ENCODE assay signal across 13 cellular contexts in the genomic region with DNA sequence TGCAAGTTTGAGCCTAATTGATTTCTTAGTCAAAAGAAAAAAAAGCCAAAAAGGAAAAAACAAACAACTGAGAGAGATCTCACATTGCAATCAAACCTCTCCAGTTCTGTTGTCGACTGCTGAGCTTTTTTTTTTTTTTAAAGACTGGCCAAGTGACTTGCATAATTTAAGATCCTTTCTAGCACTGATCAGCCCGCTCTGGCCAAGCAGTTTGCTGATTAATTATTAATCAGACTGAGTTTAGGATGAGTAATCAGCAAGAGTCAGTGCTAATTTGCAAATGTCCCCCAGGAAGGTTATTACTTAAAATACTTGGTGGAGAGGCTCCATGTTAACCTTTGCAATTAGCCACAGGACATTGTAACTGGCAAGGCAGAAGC. TPM values are rescaled to one million over a fixed set of nuclear protein-coding genes. Genes with fewer than 3 reads are reported as not detected.
DNase-seq lines count a peak whose midpoint lies in the region; ATAC-seq, FAIRE-seq and TF ChIP-seq lines count a peak whose summit lies in the region.
"Had no signal": no experiment of that assay in that cellular context is flagged by ENCODE, and none has a peak within 500 bp of the region (broad histone marks: within the 10 kb centered on the region; RNA-seq: fewer than 3 reads in every experiment).

No MANE protein-coding gene starts in this region.

- no peaks in the 10 kb centered on the region for H3K36me3 ChIP-seq in liver (ENCODE audit: control insufficient read depth in 4 of 4, insufficient read depth in 3 of 4, low read depth in 1 of 4, low read length in 3 of 4)
- no peaks in the 10 kb centered on the region for H3K36me3 ChIP-seq in HepG2 (replicated peaks in 1 of 2; ENCODE audit: control insufficient read depth in 1 of 2, insufficient read depth in 2 of 2, low read length in 2 of 2)
- H3K36me3 ChIP-seq in brain microvascular endothelial cell (replicated peaks) = no peaks in the 10 kb centered on the region
- H3K36me3 ChIP-seq in esophagus muscularis mucosa = no peaks in the 10 kb centered on the region
- H3K36me3 ChIP-seq in osteoblast (ENCODE audit: insufficient read depth, low read length) = no peaks in the 10 kb centered on the region
- H3K36me3 ChIP-seq in stomach = no peaks in the 10 kb centered on the region

- no peak for DNase-seq in HepG2 (ENCODE audit: low spot score)
- peak; percentile 42 for DNase-seq in astrocyte of the hippocampus (ENCODE audit: low read depth, low spot score)
- DNase-seq in brain microvascular endothelial cell = no peak
- no peak for DNase-seq in esophagus muscularis mucosa (ENCODE audit: extremely low spot score)
- DNase-seq in osteoblast (ENCODE audit: insufficient read length, low spot score, missing footprints) = no peak
- no peak for DNase-seq in stomach
- DNase-seq: activated CD4-positive, alpha-beta T cell treated with anti-CD3 and anti-CD28 coated beads for 1 hour; H9; NCI-H226; stimulated activated CD4-positive, alpha-beta T cell treated with anti-CD3 and anti-CD28 coated beads, Interleukin-15, amount 100 ng/mL, for 24 hours had no signal

- H4K20me1 ChIP-seq in HepG2 (ENCODE audit: insufficient read depth, low read length) (no peaks in the 10 kb centered on the region), osteoblast (ENCODE audit: insufficient read depth, low read length) (no peaks in the 10 kb centered on the region)

- H3K9ac ChIP-seq in liver (ENCODE audit: low read depth in 1 of 2, low read length in 2 of 2) (no peak overlapping the region), HepG2 (ENCODE audit: insufficient read depth, low read depth, low read length) (no peak overlapping the region)

- H3K79me2 ChIP-seq in HepG2 (ENCODE audit: insufficient read depth, low read length) (no peaks in the 10 kb centered on the region), osteoblast (ENCODE audit: insufficient read depth, low read length) (no peaks in the 10 kb centered on the region)

- H3K27me3 ChIP-seq in liver (ENCODE audit: control insufficient read depth in 4 of 4, insufficient read depth in 4 of 4, low read length in 3 of 4) (no peaks in the 10 kb centered on the region), HepG2 (ENCODE audit: control insufficient read depth in 1 of 2, insufficient read depth in 2 of 2, low read length in 2 of 2) (peaks cover 0 to 2% of the 10 kb centered on the region in 2 experiments; a peak in 1 of 5 replicates), brain microvascular endothelial cell (replicated peaks) (no peaks in the 10 kb centered on the region), esophagus muscularis mucosa (no peaks in the 10 kb centered on the region), osteoblast (ENCODE audit: insufficient read depth, low read length) (no peaks in the 10 kb centered on the region), stomach (peaks cover 0 to 4% (median 0%) of the 10 kb centered on the region in 3 donors)

- H3K4me2 ChIP-seq in HepG2 (ENCODE audit: low read depth, low read length) (no peak overlapping the region), osteoblast (ENCODE audit: insufficient read depth, low read length) (no peak overlapping the region)

- intact Hi-C loops in HepG2 (cut with micrococcal nuclease; ENCODE audit: unreplicated experiment) = no loop called here
- intact Hi-C loops in esophagus muscularis mucosa (cut with DNase I) = no loop called here
- intact Hi-C loops in stomach (cut with DNase I; ENCODE audit: low total_unique reads) = no loop called here

- in situ Hi-C loops in HepG2 (cut with HindIII; ENCODE audit: extremely low pct_ligation_motif_present, low pct_unique_long_range_greater_than_20kb) = no loop called here
- in situ Hi-C loops in brain microvascular endothelial cell (cut with HindIII; ENCODE audit: low pct_ligation_motif_present, low sequenced_read_pairs) = no loop called here

- FAIRE-seq in HepG2 (lab: Jason Lieb, UNC) = no peak

- CTCF ChIA-PET in HepG2 (lab: Yijun Ruan, JAX; ENCODE audit: low intra/inter-chr PET ratio, low total read pairs) = no interaction called here

- H2AFZ ChIP-seq in HepG2 (ENCODE audit: low read length) (no peak overlapping the region), osteoblast (ENCODE audit: low read length) (no peak overlapping the region)

- no peak for ATAC-seq in HepG2
- ATAC-seq in HG03064 (IDR thresholded peaks at IDR 0.05; ENCODE audit: low read depth, unreplicated experiment) = peak; percentile 55

- no peak for TF ChIP-seq RAD21 in liver (IDR thresholded peaks at IDR 0.05)
- no peak for TF ChIP-seq RAD21 in HepG2 (CRISPR knock-in tag; IDR thresholded peaks at IDR 0.05)

- TF ChIP-seq CTCF in liver (IDR thresholded peaks at IDR 0.05; ENCODE audit: low read depth, low read length, missing input control) (no peak), HepG2 (CRISPR knock-in tag; IDR thresholded peaks at IDR 0.05) (no peak), brain microvascular endothelial cell (IDR thresholded peaks at IDR 0.05; ENCODE audit: low read depth, low read length, missing control alignments) (no peak), esophagus muscularis mucosa (IDR thresholded peaks at IDR 0.05) (no peak), osteoblast (IDR thresholded peaks at IDR 0.05; ENCODE audit: extremely low read depth, low read depth, low read length) (no peak), stomach (IDR thresholded peaks at IDR 0.05) (no peak)

- TF ChIP-seq EP300 in HepG2 (IDR thresholded peaks at IDR 0.05; ENCODE audit: low read depth in 2 of 2, low read length in 2 of 2) = no peak
- TF ChIP-seq EP300 in HepG2 (CRISPR knock-in tag; IDR thresholded peaks at IDR 0.05; ENCODE audit: borderline replicate concordance) = no peak
- TF ChIP-seq EP300 in esophagus muscularis mucosa (IDR thresholded peaks at IDR 0.05) = no peak
- TF ChIP-seq EP300 in stomach (IDR thresholded peaks at IDR 0.05) = no peak

- WGBS in liver = 8% methylated on average over 2 of the region's 2 CpGs
- WGBS in HepG2 (ENCODE audit: low lambda C conversion rate) = 0% methylated on average over 2 of the region's 2 CpGs
- WGBS in esophagus muscularis mucosa = 26% methylated on average over 2 of the region's 2 CpGs
- WGBS in stomach, 5 donors = 6 to 11% (median 9%) methylated on average over 2 of the region's 2 CpGs

- H3K27ac ChIP-seq in liver (ENCODE audit: low read depth in 1 of 2, low read length in 2 of 2) = peak overlapping the region in 1 of 2 donors; percentile 46
- H3K27ac ChIP-seq in HepG2 (ENCODE audit: extremely low read length, insufficient read depth, low read length) = no peak overlapping the region
- H3K27ac ChIP-seq in brain microvascular endothelial cell = no peak overlapping the region
- no peak overlapping the region for H3K27ac ChIP-seq in esophagus muscularis mucosa (replicated peaks in 1 of 4)
- H3K27ac ChIP-seq in osteoblast (ENCODE audit: low read depth, low read length) = no peak overlapping the region
- H3K27ac ChIP-seq in stomach = peak overlapping the region in 1 of 5 donors; percentile 18

- TF ChIP-seq POLR2A in HepG2 (IDR thresholded peaks at IDR 0.05; ENCODE audit: insufficient read depth in 1 of 2, low read depth in 2 of 2, low read length in 2 of 2) = no peak
- no peak for TF ChIP-seq POLR2A in esophagus muscularis mucosa (IDR thresholded peaks at IDR 0.05; ENCODE audit: low read depth)
- no peak for TF ChIP-seq POLR2A in stomach (IDR thresholded peaks at IDR 0.05)

- peaks cover 0 to 12% (median 9%) of the 10 kb centered on the region in 4 donors for H3K4me1 ChIP-seq in liver (ENCODE audit: control insufficient read depth in 4 of 4, insufficient read depth in 4 of 4, low read length in 3 of 4)
- H3K4me1 ChIP-seq in HepG2 (ENCODE audit: insufficient read depth, low read length) = no peaks in the 10 kb centered on the region
- H3K4me1 ChIP-seq in esophagus muscularis mucosa = no peaks in the 10 kb centered on the region
- no peaks in the 10 kb centered on the region for H3K4me1 ChIP-seq in osteoblast (ENCODE audit: insufficient read depth, low read length)
- H3K4me1 ChIP-seq in stomach = peaks cover 9 to 12% (median 10%) of the 10 kb centered on the region in 4 donors

- BruUV-seq in HepG2 (replicated peaks; lab: Mats Ljungman, UMichigan) = no TSS peak

- H3K4me3 ChIP-seq in liver (ENCODE audit: low read depth in 1 of 3, low read length in 3 of 3) (no peak overlapping the region), HepG2 (replicated peaks in 1 of 3; ENCODE audit: insufficient read depth in 1 of 3, low read depth in 2 of 3, low read length in 3 of 3) (no peak overlapping the region), brain microvascular endothelial cell (ENCODE audit: low read depth, low read length) (no peak overlapping the region), esophagus muscularis mucosa (no peak overlapping the region), osteoblast (ENCODE audit: insufficient read depth, low read length) (no peak overlapping the region), stomach (no peak overlapping the region)

- H3K9me3 ChIP-seq in liver (ENCODE audit: control insufficient read depth in 4 of 4, low read length in 3 of 4) (no peaks in the 10 kb centered on the region), HepG2 (ENCODE audit: low read length) (no peaks in the 10 kb centered on the region), esophagus muscularis mucosa (no peaks in the 10 kb centered on the region), osteoblast (ENCODE audit: low read depth, low read length) (peaks cover 2% of the 10 kb centered on the region), stomach (no peaks in the 10 kb centered on the region)

- POLR2A ChIA-PET in HepG2 (lab: Yijun Ruan, JAX) = no interaction called here

RNA-seq across cellular contexts. Expression of a gene that starts 39.3 kb away (rescaled TPM):
- total RNA-seq in liver (not detected), HepG2 (2016; rRNA removed; fragmentation: Illumina TruSeq; extraction: Trizol) (not detected in 2 replicates), esophagus muscularis mucosa (not detected), osteoblast (not detected in 2 replicates), stomach (not detected)
- polyA plus RNA-seq in liver (not detected), HepG2 (2011; rRNA removed) (not detected in 2 replicates), stomach (not detected)
- not detected in 2 replicates for total RNA-seq in HepG2 (2016; cell fraction: cytosol; rRNA removed; fragmentation: Illumina TruSeq; extraction: Trizol; ENCODE audit: low read depth)
- not detected in 2 replicates for total RNA-seq in HepG2 (2016; cell fraction: insoluble cytoplasmic fraction; rRNA removed; fragmentation: Illumina TruSeq; extraction: Trizol)
- not detected in 2 replicates for total RNA-seq in HepG2 (2016; cell fraction: membrane; rRNA removed; fragmentation: Illumina TruSeq; extraction: Trizol)
- not detected in 2 replicates for total RNA-seq in HepG2 (2016; cell fraction: nucleus; rRNA removed; fragmentation: Illumina TruSeq; extraction: Trizol)
- polyA plus RNA-seq in HepG2 (2011; cell fraction: cytosol; rRNA removed) = not detected in 2 replicates
- not detected in 2 replicates for polyA plus RNA-seq in HepG2 (2011; cell fraction: nucleus; rRNA removed)
- not detected in 2 replicates for polyA plus RNA-seq in HepG2 (2012)
- polyA plus RNA-seq in HepG2 (2016; cell fraction: cytosol; fragmentation: Illumina TruSeq; extraction: Trizol; ENCODE audit: low read depth) = not detected in 2 replicates
- polyA plus RNA-seq in HepG2 (2016; cell fraction: insoluble cytoplasmic fraction; fragmentation: Illumina TruSeq; extraction: Trizol; ENCODE audit: low read depth) = not detected in 2 replicates
- not detected in 2 replicates for polyA plus RNA-seq in HepG2 (2016; cell fraction: membrane; fragmentation: Illumina TruSeq; extraction: Trizol; ENCODE audit: low read depth)
- polyA plus RNA-seq in HepG2 (2016; cell fraction: nucleus; fragmentation: Illumina TruSeq; extraction: Trizol; ENCODE audit: insufficient read depth, low read depth) = not detected in 2 replicates
- polyA minus RNA-seq in HepG2 (2011; rRNA and poly(A)+ RNA removed; ENCODE audit: low replicate concordance) = not detected in 2 replicates
- not detected in 2 replicates for polyA minus RNA-seq in HepG2 (2011; cell fraction: cytosol; rRNA and poly(A)+ RNA removed)
- polyA minus RNA-seq in HepG2 (2011; cell fraction: nucleus; rRNA and poly(A)+ RNA removed) = not detected in 2 replicates
- total RNA-seq: H9 had no signal
- polyA plus RNA-seq: AG04450 had no signal
